Comparison of ENCODE assay signal across 8 cellular contexts in genomic region chr5:18305288-18305899, GRCh38.
DNase-seq lines count a peak whose midpoint lies in the region; ATAC-seq and TF ChIP-seq lines count a peak whose summit lies in the region.

No MANE protein-coding gene starts in this region.

- H3K4me3 ChIP-seq in adipocyte (ENCODE audit: low read length) (no peak overlapping the region), kidney epithelial cell (ENCODE audit: low read depth, low read length) (no peak overlapping the region)

- no peaks in the 10 kb centered on the region for H3K4me1 ChIP-seq in adipocyte (ENCODE audit: control insufficient read depth, insufficient read depth, low read length)

- no peak overlapping the region for H3K9ac ChIP-seq in adipocyte (ENCODE audit: low read length)

- peak; percentile 55 for TF ChIP-seq CTCF in GM12874 (IDR thresholded peaks at IDR 0.05; ENCODE audit: insufficient read depth, low read depth, low read length)
- TF ChIP-seq CTCF in kidney epithelial cell (IDR thresholded peaks at IDR 0.05; ENCODE audit: insufficient read depth, low read length, poor library complexity, severe bottlenecking), result peak; percentile 71

- DNase-seq in H4 (ENCODE audit: low spot score), result peak; percentile 68
- DNase-seq in MV-4-11 (lab: John Stamatoyannopoulos, UW), result peak; percentile 27
- DNase-seq in adipocyte (ENCODE audit: low read depth), result peak; percentile 74
- no peak for DNase-seq in kidney epithelial cell (ENCODE audit: low read depth)
- DNase-seq in NCI-H2029 treated with DMSO at 0.1 percent for 48 hours (lab: John Stamatoyannopoulos, UW), result no peak
- no peak for DNase-seq in activated CD4-positive, alpha-beta T cell treated with anti-CD3 and anti-CD28 coated beads, Interleukin-2, amount 50 U/mL, for 1 hour

- no peaks in the 10 kb centered on the region for H3K36me3 ChIP-seq in adipocyte (ENCODE audit: control insufficient read depth, insufficient read depth, low read length, severe bottlenecking)
- no peaks in the 10 kb centered on the region for H3K36me3 ChIP-seq in kidney epithelial cell (ENCODE audit: control insufficient read depth, insufficient read depth, low read length)

- no peak for ATAC-seq in HG03571 (IDR thresholded peaks at IDR 0.05; ENCODE audit: unreplicated experiment)

- no peaks in the 10 kb centered on the region for H3K9me3 ChIP-seq in adipocyte (ENCODE audit: control insufficient read depth, low read length)

- H3K27me3 ChIP-seq in adipocyte (replicated peaks; ENCODE audit: control insufficient read depth, insufficient read depth, low read length) (peaks cover 4% of the 10 kb centered on the region), kidney epithelial cell (ENCODE audit: control insufficient read depth, insufficient read depth, low read length) (no peaks in the 10 kb centered on the region)

Comparison
In these comparisons a context has a peak if more than half of its experiments do, and no peak if none do; other contexts are left out.
1. DNase-seq: peak in H4 (single experiment), MV-4-11 (single experiment) and adipocyte (single experiment); none in kidney epithelial cell (single experiment), NCI-H2029 treated with DMSO at 0.1 percent for 48 hours (single experiment) and activated CD4-positive, alpha-beta T cell treated with anti-CD3 and anti-CD28 coated beads, Interleukin-2, amount 50 U/mL, for 1 hour (single experiment).